1 cellular context compared by ENCODE assay signal in genomic region chr20:22576273-22576672, GRCh38.
TF ChIP-seq lines count a peak whose summit lies in the region.

No MANE protein-coding gene starts in this region.

TF ChIP-seq in GM23338, 12 proteins besides CTCF, POLR2A, EP300 and RAD21 (continued from another document):
- TF ChIP-seq EZH2phosphoT487 (IDR thresholded peaks at IDR 0.05; ENCODE audit: unreplicated experiment): no peak
- TF ChIP-seq ZNF114 (CRISPR knock-in tag; IDR thresholded peaks at IDR 0.05): no peak
- no peak for TF ChIP-seq EZH2 (IDR thresholded peaks at IDR 0.05; ENCODE audit: low read depth, unreplicated experiment)
- no peak for TF ChIP-seq STAT1 (IDR thresholded peaks at IDR 0.05; ENCODE audit: unreplicated experiment)
- TF ChIP-seq ZNF462 (CRISPR knock-in tag; IDR thresholded peaks at IDR 0.05): no peak
